Comparison of ENCODE assay signal across 8 cellular contexts in the genomic region with DNA sequence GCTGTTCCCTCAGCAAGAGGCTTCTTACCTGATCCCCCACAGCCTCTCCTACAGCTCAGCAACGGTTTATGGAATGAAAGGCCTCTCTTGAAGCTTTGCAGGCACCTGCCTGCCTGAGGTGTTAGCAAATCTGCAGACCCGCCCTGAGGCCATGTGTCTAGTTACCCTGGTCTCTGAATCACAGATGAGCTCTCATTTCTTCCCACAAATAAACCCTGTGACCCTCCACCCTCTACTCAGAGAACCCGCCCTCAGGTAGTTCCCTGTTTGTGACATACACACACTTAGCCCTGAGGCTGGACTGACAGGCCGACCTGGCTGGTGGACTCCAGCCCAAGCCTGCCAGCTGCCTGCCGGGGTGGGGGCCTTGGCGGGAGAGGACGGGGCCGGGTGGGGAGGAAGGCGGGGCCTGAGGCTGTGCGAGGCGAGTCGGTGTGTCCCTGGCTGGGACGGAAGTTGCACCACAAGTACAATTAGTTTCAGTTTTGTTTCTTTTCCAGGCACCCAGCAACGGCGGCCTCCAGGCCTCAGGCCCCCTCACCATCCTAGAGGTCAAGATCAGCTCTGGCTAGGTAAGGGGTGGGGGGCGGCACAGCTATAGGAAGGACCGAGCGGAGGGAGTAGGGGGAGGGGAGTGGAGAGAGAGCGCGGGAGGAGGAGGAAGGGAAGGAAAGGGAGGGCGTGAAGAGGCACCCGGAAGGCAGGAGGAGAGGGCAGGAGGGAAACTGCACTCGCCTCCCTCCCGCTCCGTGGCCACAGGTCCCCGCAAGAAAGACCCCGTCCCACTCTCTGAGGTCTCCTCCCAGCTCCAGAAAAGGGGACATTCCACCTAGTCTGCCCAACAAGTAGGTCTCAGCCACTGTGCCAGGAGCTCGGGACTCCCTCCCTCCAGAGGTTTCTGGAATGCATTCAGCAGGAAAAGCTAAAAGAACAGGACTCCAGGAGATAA. TPM values are rescaled to one million over a fixed set of nuclear protein-coding genes. Genes with fewer than 3 reads are reported as not detected.
DNase-seq lines count a peak whose midpoint lies in the region; ATAC-seq and TF ChIP-seq lines count a peak whose summit lies in the region.

Gene TRIM56 (plus strand): TSS at position 482 of the 949 bp plus-strand sequence. CDS start 1,832 bp downstream, outside the sequence.

- peaks cover 50% of the 10 kb centered on the region for H3K79me2 ChIP-seq in DND-41 (ENCODE audit: insufficient read depth, low read length)
- no peaks in the 10 kb centered on the region for H3K79me2 ChIP-seq in trophoblast cell (ENCODE audit: control insufficient read depth, insufficient read depth, low read length, poor library complexity)

- H3K79me1 ChIP-seq in trophoblast cell (ENCODE audit: low read length) = peaks cover 6% of the 10 kb centered on the region

- H3K4me3 ChIP-seq in DND-41 (ENCODE audit: low read depth in 1 of 2, low read length in 2 of 2) (peak within 1 kb of the TSS; percentile 63 to 75), trophoblast cell (ENCODE audit: low read depth, low read length) (peak within 1 kb of the TSS; percentile 73), tibial artery (peak within 1 kb of the TSS; percentile 78 to 92)

- peak within 1 kb of the TSS; percentile 77 for H4K8ac ChIP-seq in trophoblast cell (ENCODE audit: low read depth, low read length)

- TF ChIP-seq CTCF in DND-41 (IDR thresholded peaks at IDR 0.05; ENCODE audit: borderline replicate concordance, extremely low read depth, low read length, poor library complexity, severe bottlenecking) (no peak), tibial artery (IDR thresholded peaks at IDR 0.05) (no peak)

- peak within 1 kb of the TSS; percentile 94 for H3K27ac ChIP-seq in DND-41 (ENCODE audit: low read length)
- H3K27ac ChIP-seq in trophoblast cell (ENCODE audit: low read depth, low read length) = peak within 1 kb of the TSS; percentile 86
- peak within 1 kb of the TSS; percentile 93 to 96 for H3K27ac ChIP-seq in tibial artery

- H3K36me3 ChIP-seq in DND-41 (ENCODE audit: insufficient read depth, low read length) = peaks cover 37% of the 10 kb centered on the region
- peaks cover 4 to 8% of the 10 kb centered on the region in 2 experiments for H3K36me3 ChIP-seq in trophoblast cell (ENCODE audit: control insufficient read depth in 1 of 2, insufficient read depth in 2 of 2, low read length in 2 of 2)
- H3K36me3 ChIP-seq in tibial artery = peaks cover 25 to 34% (median 33%) of the 10 kb centered on the region in 3 donors

- H3K4me1 ChIP-seq in DND-41 (ENCODE audit: insufficient read depth, low read length) (peaks cover 23% of the 10 kb centered on the region), trophoblast cell (ENCODE audit: control insufficient read depth in 1 of 2, insufficient read depth in 2 of 2, low read length in 2 of 2) (peaks cover 5 to 8% of the 10 kb centered on the region in 2 experiments), tibial artery (peaks cover 0 to 45% (median 38%) of the 10 kb centered on the region in 4 donors)

- peak within 1 kb of the TSS; percentile 62 for H3K18ac ChIP-seq in trophoblast cell (ENCODE audit: low read length)

- no peak within 1 kb of the TSS for H4K12ac ChIP-seq in trophoblast cell (ENCODE audit: low read depth, low read length)

- H3K27me3 ChIP-seq in DND-41 (ENCODE audit: insufficient read depth, low read length, poor library complexity) (no peaks in the 10 kb centered on the region), trophoblast cell (ENCODE audit: insufficient read depth, low read length) (no peaks in the 10 kb centered on the region), tibial artery (peaks cover 0 to 2% of the 10 kb centered on the region in 2 donors)

- H3K4ac ChIP-seq in trophoblast cell (ENCODE audit: low read depth, low read length) = peak within 1 kb of the TSS; percentile 10

- H2AK5ac ChIP-seq in trophoblast cell (ENCODE audit: low read length) = peak within 1 kb of the TSS; percentile 26

- ATAC-seq in DND-41 (ENCODE audit: insufficient read depth, low read depth) (peak; percentile 94), GM21825 (IDR thresholded peaks at IDR 0.05; ENCODE audit: unreplicated experiment) (peak; percentile 90)
- ATAC-seq in activated naive CD4-positive, alpha-beta T cell treated with anti-CD3 and anti-CD28 coated beads, Interleukin-2, amount 50 U/mL, for 72 hours = peak; percentile 92 to 93

- H4K20me1 ChIP-seq in DND-41 (ENCODE audit: insufficient read depth, low read length) = peaks cover 28% of the 10 kb centered on the region

- no CpG with 5 or more reads among the region's 28 CpGs for WGBS in trophoblast cell (ENCODE audit: extremely low coverage, insufficient coverage, insufficient read length)

- H3K27ac Mint-ChIP-seq in activated naive CD4-positive, alpha-beta T cell treated with anti-CD3 and anti-CD28 coated beads, Interleukin-2, amount 50 U/mL, for 72 hours = peak within 1 kb of the TSS; percentile 96 to 99

- H2BK5ac ChIP-seq in trophoblast cell (ENCODE audit: low read depth, low read length, poor library complexity) = peak within 1 kb of the TSS; percentile 66

- H2AFZ ChIP-seq in DND-41 (ENCODE audit: low read depth, low read length) (peak within 1 kb of the TSS; percentile 98), trophoblast cell (ENCODE audit: insufficient read depth, low read length, poor library complexity) (peak within 1 kb of the TSS; percentile 35)

- DNase-seq in DND-41 = peak; percentile 87
- peak; percentile 91 for DNase-seq in LoVo (ENCODE audit: low spot score)
- DNase-seq in SKM-1 (lab: John Stamatoyannopoulos, UW; ENCODE audit: unreplicated experiment) = peak; percentile 68
- peak; percentile 71 to 83 for DNase-seq in activated naive CD4-positive, alpha-beta T cell treated with anti-CD3 and anti-CD28 coated beads, Interleukin-2, amount 50 U/mL, for 72 hours (ENCODE audit: low spot score in 2 of 2)
- DNase-seq in head of caudate nucleus = peak; percentile 49 to 86 (median 74)
- DNase-seq in trophoblast cell = peak; percentile 99
- DNase-seq in tibial artery = peak; percentile 85 to 94

- no peaks in the 10 kb centered on the region for H3K9me3 Mint-ChIP-seq in activated naive CD4-positive, alpha-beta T cell treated with anti-CD3 and anti-CD28 coated beads, Interleukin-2, amount 50 U/mL, for 72 hours

- H2BK120ac ChIP-seq in trophoblast cell (ENCODE audit: insufficient read depth, low read length, poor library complexity) = peak within 1 kb of the TSS; percentile 73

- peak within 1 kb of the TSS; percentile 80 for H3K9ac ChIP-seq in DND-41 (ENCODE audit: low read depth, low read length)
- H3K9ac ChIP-seq in trophoblast cell (ENCODE audit: low read length) = peak within 1 kb of the TSS; percentile 77

- peak within 1 kb of the TSS; percentile 61 for H3K14ac ChIP-seq in trophoblast cell (ENCODE audit: low read length)

- H3K23ac ChIP-seq in trophoblast cell (ENCODE audit: low read length) = no peak within 1 kb of the TSS

- H3K36me3 Mint-ChIP-seq in activated naive CD4-positive, alpha-beta T cell treated with anti-CD3 and anti-CD28 coated beads, Interleukin-2, amount 50 U/mL, for 72 hours = peaks cover 7 to 21% of the 10 kb centered on the region in 2 donors

- peak within 1 kb of the TSS; percentile 77 for H4K91ac ChIP-seq in trophoblast cell (ENCODE audit: low read depth, low read length)

- H3K9me3 ChIP-seq in DND-41 (ENCODE audit: insufficient read depth, low read length, severe bottlenecking) (no peaks in the 10 kb centered on the region), trophoblast cell (ENCODE audit: insufficient read depth, low read depth, low read length) (peaks cover 3% of the 10 kb centered on the region), tibial artery (no peaks in the 10 kb centered on the region)

- peak within 1 kb of the TSS; percentile 34 for H2BK12ac ChIP-seq in trophoblast cell (ENCODE audit: low read length)

- H3K4me2 ChIP-seq in DND-41 (ENCODE audit: insufficient read depth, low read length) (peak within 1 kb of the TSS; percentile 78), trophoblast cell (ENCODE audit: low read length) (peak within 1 kb of the TSS; percentile 77)

- intact Hi-C loops in head of caudate nucleus (cut with DNase I) (loop anchor here (5.0 kb wide), 1 partner anchor 57 kb away; no protein-coding TSS in a partner anchor), tibial artery (cut with DNase I; ENCODE audit: low total_unique reads) (loop anchor here (5.0 kb wide), 1 partner anchor 167 kb away; no protein-coding TSS in a partner anchor)

RNA-seq across cellular contexts. Expression of gene TRIM56, which starts in this region (rescaled TPM):
- 10 to 100 TPM; 49.7 to 64.2 TPM for total RNA-seq in activated naive CD4-positive, alpha-beta T cell treated with anti-CD3 and anti-CD28 coated beads, Interleukin-2, amount 50 U/mL, for 72 hours
- polyA plus RNA-seq in trophoblast cell (2013) = 5.4 and 5.8 TPM in 2 replicates

Comparison
In these comparisons a context has a peak if more than half of its experiments do, and no peak if none do; other contexts are left out.
1. Peak in every context shown above with its lines: DNase-seq, ATAC-seq, H3K4me3 ChIP-seq and H3K27ac ChIP-seq.